In genomic region chr11:64152841-64153691, GRCh38 we compare ENCODE assay signal across 1 cellular context.
A peak's percentile ranks its signal among the peaks of the same experiment; 100 is the strongest.
TF ChIP-seq lines count a peak whose summit lies in the region.

No MANE protein-coding gene starts in this region.

TF ChIP-seq in HepG2, 621 proteins besides CTCF, POLR2A, EP300 and RAD21 (continued from another document):
- TF ChIP-seq ZNF318 (CRISPR knock-in tag; IDR thresholded peaks at IDR 0.05) = no peak
- TF ChIP-seq SSRP1 (CRISPR knock-in tag; IDR thresholded peaks at IDR 0.05) = no peak
- TF ChIP-seq HMGA1 (CRISPR knock-in tag; conservative IDR thresholded peaks at IDR 0.05) = no peak
- TF ChIP-seq GABPB1 (CRISPR knock-in tag; IDR thresholded peaks at IDR 0.05) = peak; percentile 42; the same call in 1 of the 2 replicates
- no peak for TF ChIP-seq ZNF773 (CRISPR knock-in tag; IDR thresholded peaks at IDR 0.05; ENCODE audit: borderline replicate concordance)
- no peak for TF ChIP-seq FOXK1 (CRISPR knock-in tag; IDR thresholded peaks at IDR 0.05; ENCODE audit: borderline replicate concordance, low read depth)
- TF ChIP-seq HOXA3 (CRISPR knock-in tag; IDR thresholded peaks at IDR 0.05) = no peak
- no peak for TF ChIP-seq NCOA1 (CRISPR knock-in tag; IDR thresholded peaks at IDR 0.05)
- no peak for TF ChIP-seq MLLT10 (CRISPR knock-in tag; IDR thresholded peaks at IDR 0.05)
- TF ChIP-seq TARDBP (CRISPR knock-in tag; IDR thresholded peaks at IDR 0.05) = no peak
- TF ChIP-seq YY1 (IDR thresholded peaks at IDR 0.05; ENCODE audit: insufficient read depth, insufficient replicate concordance, low read depth, low read length) = peak; percentile 15
- TF ChIP-seq MTA1 (CRISPR knock-in tag; IDR thresholded peaks at IDR 0.05; ENCODE audit: borderline replicate concordance) = no peak
- peak; percentile 24 for TF ChIP-seq RBM39 (IDR thresholded peaks at IDR 0.05; ENCODE audit: low read depth, low read length, poor library complexity, severe bottlenecking)
- no peak for TF ChIP-seq SMAD1 (CRISPR knock-in tag; IDR thresholded peaks at IDR 0.05; ENCODE audit: borderline replicate concordance, low read depth)
- no peak for TF ChIP-seq ZNF614 (CRISPR knock-in tag; IDR thresholded peaks at IDR 0.05; ENCODE audit: borderline replicate concordance)
- TF ChIP-seq IRF1 (CRISPR knock-in tag; IDR thresholded peaks at IDR 0.05; ENCODE audit: low read depth) = no peak
- 0 out of 2 replicates have a peak, but pooled peaks have one; percentile 33 for TF ChIP-seq ERF (CRISPR knock-in tag; IDR thresholded peaks at IDR 0.05)
- TF ChIP-seq ZNF557 (CRISPR knock-in tag; IDR thresholded peaks at IDR 0.05) = no peak
- TF ChIP-seq RXRA (CRISPR knock-in tag; IDR thresholded peaks at IDR 0.05) = peak; percentile 32; the same call in 1 of the 2 replicates
- no peak for TF ChIP-seq SPEN (CRISPR knock-in tag; IDR thresholded peaks at IDR 0.05; ENCODE audit: low read depth)
